ENCODE assay signal across 22 cellular contexts in the genomic region with DNA sequence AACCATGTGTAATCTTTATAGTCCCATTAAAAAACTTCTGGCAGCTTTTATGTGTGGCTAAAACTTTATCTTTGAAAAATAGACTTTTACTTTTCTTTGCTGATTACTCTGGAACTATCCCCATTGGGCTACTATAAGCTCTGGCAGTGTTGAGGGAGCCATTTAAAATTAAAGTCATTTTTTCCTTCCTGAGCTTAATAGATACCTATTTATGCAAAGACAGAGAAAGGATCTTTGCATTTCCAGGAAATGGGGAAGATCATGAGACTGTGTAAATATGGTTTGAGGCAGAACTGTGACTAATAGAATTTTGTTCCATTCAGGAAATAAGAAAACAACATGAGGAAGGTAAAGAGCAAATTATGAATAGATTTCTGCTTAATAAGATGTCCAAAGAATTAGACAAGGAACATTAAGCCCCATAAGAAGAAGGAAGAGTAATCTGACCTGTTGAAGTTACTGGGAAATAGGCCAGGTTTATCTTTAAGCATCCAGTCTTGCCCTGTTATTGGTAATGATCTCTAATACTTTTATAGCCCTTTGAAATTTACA. TPM values are rescaled to one million over a fixed set of nuclear protein-coding genes. Genes with fewer than 3 reads are reported as not detected.
A peak's percentile ranks its signal among the peaks of the same experiment; 100 is the strongest.
DNase-seq lines count a peak whose midpoint lies in the region; ATAC-seq, FAIRE-seq and TF ChIP-seq lines count a peak whose summit lies in the region.
"Had no signal": no experiment of that assay in that cellular context is flagged by ENCODE, and none has a peak within 500 bp of the region (broad histone marks: within the 10 kb centered on the region; RNA-seq: fewer than 3 reads in every experiment).

No MANE protein-coding gene starts in this region.

- H3K4me1 ChIP-seq in A673 (ENCODE audit: insufficient read depth, low read length, poor library complexity, severe bottlenecking) (peaks cover 40% of the 10 kb centered on the region), Caco-2 (peaks cover 21% of the 10 kb centered on the region), keratinocyte (ENCODE audit: control insufficient read depth, extremely low read depth, insufficient read depth, low read length) (peaks cover 6% of the 10 kb centered on the region)

- H3K9me1 ChIP-seq in keratinocyte (ENCODE audit: control insufficient read depth, extremely low read depth, insufficient read depth, low read length): no peaks in the 10 kb centered on the region

- no TSS peak for BruUV-seq in A673 (replicated peaks; lab: Mats Ljungman, UMichigan)
- BruUV-seq in Caco-2 (replicated peaks; lab: Mats Ljungman, UMichigan): TSS peak; percentile 21

- H3K4me3 ChIP-seq in A673 (ENCODE audit: low read depth, low read length, poor library complexity, severe bottlenecking) (no peak overlapping the region), Caco-2 (ENCODE audit: low read depth, low read length) (no peak overlapping the region), SK-N-MC (no peak overlapping the region), keratinocyte (ENCODE audit: control insufficient read depth in 2 of 3, extremely low read depth in 1 of 3, insufficient read depth in 2 of 3, low read depth in 1 of 3, low read length in 3 of 3) (no peak overlapping the region)
- H3K4me3 ChIP-seq: esophagus squamous epithelium had no signal

- peaks cover 9% of the 10 kb centered on the region for H3K9me3 Mint-ChIP-seq in Caco-2 (ENCODE audit: unreplicated experiment)

- DNase-seq in A673 (ENCODE audit: low spot score): peak; percentile 93
- DNase-seq in Caco-2: no peak
- DNase-seq in SK-N-MC (ENCODE audit: low read depth, low spot score): peak; percentile 63
- no peak for DNase-seq in keratinocyte (ENCODE audit: low read depth, low spot score)
- no peak for DNase-seq in DMS53 treated with DMSO at 0.1 percent for 48 hours (lab: John Stamatoyannopoulos, UW; ENCODE audit: unreplicated experiment)
- no peak for DNase-seq in stimulated activated naive CD4-positive, alpha-beta T cell (lab: John Stamatoyannopoulos, UW)
- no peak for DNase-seq in NCI-H510A treated with DMSO at 0.1 percent for 48 hours (lab: John Stamatoyannopoulos, UW)
- DNase-seq: activated CD4-positive, alpha-beta T cell treated with anti-CD3 and anti-CD28 coated beads, Interleukin-2, amount 50 U/mL, for 4 hours; activated naive CD8-positive, alpha-beta T cell treated with anti-CD3 and anti-CD28 coated beads, Interleukin-2, amount 10 ng/mL, durations not matched to agents 7 days and 5 days; DND-41; esophagus squamous epithelium; KBM-7; mammary epithelial cell; NCI-H1048; NCI-H1930; NCI-H2227 treated with DMSO at 0.1 percent for 48 hours; NCI-H82; nucleus accumbens; SHP77 treated with DMSO at 0.1 percent for 48 hours; trophoblast cell had no signal

- no peak for FAIRE-seq in keratinocyte (lab: Jason Lieb, UNC)
- FAIRE-seq: GM12891 had no signal

- H3K27ac Mint-ChIP-seq in Caco-2 (ENCODE audit: unreplicated experiment): no peak overlapping the region
- H3K27ac Mint-ChIP-seq: activated naive CD8-positive, alpha-beta T cell treated with anti-CD3 and anti-CD28 coated beads, Interleukin-2, amount 10 ng/mL, durations not matched to agents 7 days and 5 days had no signal

- H3K9ac ChIP-seq in SK-N-MC (ENCODE audit: insufficient read length): no peak overlapping the region
- no peak overlapping the region for H3K9ac ChIP-seq in keratinocyte (ENCODE audit: control insufficient read depth, extremely low read depth, insufficient read depth, low read length)

- dilution Hi-C loops in keratinocyte (cut with MboI; ENCODE audit: extremely low pct_ligation_motif_present, low sequenced_read_pairs): no loop called here

- H3K36me3 Mint-ChIP-seq in Caco-2 (ENCODE audit: insufficient read depth, unreplicated experiment): no peaks in the 10 kb centered on the region

- H3K36me3 ChIP-seq in A673 (ENCODE audit: insufficient read depth, low read length, poor library complexity, severe bottlenecking) (no peaks in the 10 kb centered on the region), Caco-2 (ENCODE audit: control insufficient read depth, insufficient read depth, low read length) (no peaks in the 10 kb centered on the region), SK-N-MC (ENCODE audit: insufficient read depth, low read length) (no peaks in the 10 kb centered on the region), keratinocyte (ENCODE audit: control insufficient read depth in 2 of 2, extremely low read depth in 1 of 2, insufficient read depth in 2 of 2, low read length in 2 of 2) (no peaks in the 10 kb centered on the region)
- H3K36me3 ChIP-seq: esophagus squamous epithelium had no signal

- POLR2A ChIA-PET in A673 (lab: Charles Lee; ENCODE audit: low non-redundant PET): interaction anchor here (0.5 to 0.6 kb wide), 3 partner anchors 44 to 1070 kb away, joined by 3 to 16 read pairs (median 5); no protein-coding TSS in a partner anchor
- POLR2A ChIA-PET in Caco-2 (lab: Charles Lee): no interaction called here

- no peaks in the 10 kb centered on the region for H3K79me2 ChIP-seq in keratinocyte (ENCODE audit: control insufficient read depth, insufficient read depth, low read length)

- H3K4me1 Mint-ChIP-seq in Caco-2 (ENCODE audit: low read depth, unreplicated experiment): peaks cover 24% of the 10 kb centered on the region

- no peaks in the 10 kb centered on the region for H4K20me1 ChIP-seq in keratinocyte (ENCODE audit: control insufficient read depth, extremely low read depth, insufficient read depth, low read length)

- H3K9me3 ChIP-seq in A673 (ENCODE audit: low read depth, low read length, poor library complexity, severe bottlenecking) (no peaks in the 10 kb centered on the region), Caco-2 (no peaks in the 10 kb centered on the region), SK-N-MC (ENCODE audit: low read depth, low read length) (no peaks in the 10 kb centered on the region), keratinocyte (ENCODE audit: control insufficient read depth, low read depth, low read length) (no peaks in the 10 kb centered on the region)
- H3K9me3 ChIP-seq: esophagus squamous epithelium had no signal

- no peak overlapping the region for H3K4me3 Mint-ChIP-seq in Caco-2 (ENCODE audit: unreplicated experiment)
- H3K4me3 Mint-ChIP-seq: activated naive CD8-positive, alpha-beta T cell treated with anti-CD3 and anti-CD28 coated beads, Interleukin-2, amount 10 ng/mL, durations not matched to agents 7 days and 5 days had no signal

- peaks cover 2% of the 10 kb centered on the region for H3K27me3 Mint-ChIP-seq in Caco-2 (ENCODE audit: insufficient read depth, unreplicated experiment)

- intact Hi-C loops in A673 (cut with micrococcal nuclease; ENCODE audit: unreplicated experiment) (loop anchor here (10.0 kb wide), 2 partner anchors 289 to 439 kb away; no protein-coding TSS in a partner anchor), Caco-2 (cut with micrococcal nuclease; ENCODE audit: unreplicated experiment) (no loop called here)

- H3K4me2 ChIP-seq in keratinocyte (ENCODE audit: control insufficient read depth, extremely low read depth, insufficient read depth, low read depth, low read length): no peak overlapping the region

- CTCF ChIA-PET in A673 (lab: Charles Lee) (no interaction called here), Caco-2 (lab: Charles Lee) (no interaction called here)

- no peak for ATAC-seq in HG02798 (IDR thresholded peaks at IDR 0.05; ENCODE audit: poor library complexity, unreplicated experiment)

- no peak for TF ChIP-seq CTCF in A673 (conservative IDR thresholded peaks at IDR 0.05; ENCODE audit: low read depth, low read length)
- no peak for TF ChIP-seq CTCF in Caco-2 (IDR thresholded peaks at IDR 0.05; ENCODE audit: insufficient read depth in 1 of 2, low read depth in 1 of 2, low read length in 1 of 2, severe bottlenecking in 1 of 2, unreplicated experiment in 1 of 2)
- TF ChIP-seq CTCF in keratinocyte (optimal IDR thresholded peaks at IDR 0.05 in 1 of 3, IDR thresholded peaks at IDR 0.05 in 1 of 3, conservative IDR thresholded peaks at IDR 0.05 in 1 of 3; ENCODE audit: extremely low read depth in 1 of 3, insufficient read depth in 2 of 3, low read length in 3 of 3): no peak

- H3K27ac ChIP-seq in A673 (ENCODE audit: low read depth, low read length, poor library complexity, severe bottlenecking) (peak overlapping the region; percentile 68), SK-N-MC (0 out of 2 replicates have a peak overlapping the region, but pooled peaks have one; percentile 9), keratinocyte (ENCODE audit: control insufficient read depth, insufficient read depth, low read length) (no peak overlapping the region)
- H3K27ac ChIP-seq: esophagus squamous epithelium had no signal

- peak overlapping the region; percentile 34 for H2AFZ ChIP-seq in keratinocyte (ENCODE audit: control insufficient read depth, low read length)

- H3K27me3 ChIP-seq in A673 (replicated peaks; ENCODE audit: insufficient read depth, low read depth, low read length, poor library complexity) (no peaks in the 10 kb centered on the region), Caco-2 (replicated peaks; ENCODE audit: control insufficient read depth, insufficient read depth, low read length) (no peaks in the 10 kb centered on the region), keratinocyte (ENCODE audit: control insufficient read depth, extremely low read depth, insufficient read depth, low read length) (no peaks in the 10 kb centered on the region)

RNA-seq across cellular contexts. Expression of a gene that starts 17.8 kb away (rescaled TPM):
- total RNA-seq in A673 (2021): 9.9 and 10.9 TPM in 2 replicates
- total RNA-seq in Caco-2 (2022): 13.8 and 19.1 TPM in 2 replicates
- polyA plus RNA-seq in keratinocyte: 6.2 to 11.3 TPM (median 9.0 TPM) in 3 replicates
- polyA plus RNA-seq in keratinocyte (2011; ENCODE audit: low read depth): 3.1 TPM
- 6.1 and 14.7 TPM in 2 replicates for polyA plus RNA-seq in keratinocyte (2011; cell fraction: cytosol; rRNA removed)
- 11.6 and 15.0 TPM in 2 replicates for polyA plus RNA-seq in keratinocyte (2011; cell fraction: nucleus; rRNA removed)
- 1.9 and 3.9 TPM in 2 replicates for polyA plus RNA-seq in keratinocyte (2012; ENCODE audit: low replicate concordance)
- polyA minus RNA-seq in keratinocyte: 2.7 to 21.9 TPM (median 11.5 TPM) in 3 replicates
- polyA minus RNA-seq in keratinocyte (2011; cell fraction: cytosol; rRNA and poly(A)+ RNA removed): 5.2 TPM
- 15.4 and 30.3 TPM in 2 replicates for polyA minus RNA-seq in keratinocyte (2011; cell fraction: nucleus; rRNA and poly(A)+ RNA removed)

Comparison
In these comparisons a context has a peak if more than half of its experiments do, and no peak if none do; other contexts are left out.
1. DNase-seq: peak in A673 (single experiment) and SK-N-MC (single experiment); none in Caco-2 (0 of 2), keratinocyte (single experiment), DMS53 treated with DMSO at 0.1 percent for 48 hours (single experiment), stimulated activated naive CD4-positive, alpha-beta T cell (0 of 6) and NCI-H510A treated with DMSO at 0.1 percent for 48 hours (single experiment).